1 cellular context compared by ENCODE assay signal in the genomic region with DNA sequence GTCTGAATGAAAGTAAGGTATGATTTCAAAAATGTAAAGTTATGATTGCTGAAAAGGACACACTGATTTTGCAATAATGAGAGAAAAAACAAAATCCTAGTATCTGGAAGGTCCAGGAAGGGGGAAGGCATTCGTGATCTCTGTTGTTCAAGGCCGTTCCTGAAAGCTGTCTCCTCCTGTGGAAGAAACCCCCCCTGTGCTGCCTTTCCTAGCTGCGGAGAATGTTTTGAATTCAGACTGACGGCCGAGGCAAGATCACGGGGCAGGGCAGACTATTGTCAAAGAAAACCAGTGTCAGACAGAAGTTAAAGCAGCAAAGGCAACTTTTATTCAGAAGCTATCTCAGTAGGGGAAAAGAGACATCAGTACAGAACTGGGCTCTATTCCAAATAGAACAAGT.
TF ChIP-seq lines count a peak whose summit lies in the region.

No MANE protein-coding gene starts in this region.

TF ChIP-seq in HepG2, 621 proteins besides CTCF, POLR2A, EP300 and RAD21:
- no peak for TF ChIP-seq ZBTB26 (CRISPR knock-in tag; IDR thresholded peaks at IDR 0.05; ENCODE audit: borderline replicate concordance)
- no peak for TF ChIP-seq ZNF75D (CRISPR knock-in tag; IDR thresholded peaks at IDR 0.05; ENCODE audit: borderline replicate concordance)
- TF ChIP-seq, protein P1, sequence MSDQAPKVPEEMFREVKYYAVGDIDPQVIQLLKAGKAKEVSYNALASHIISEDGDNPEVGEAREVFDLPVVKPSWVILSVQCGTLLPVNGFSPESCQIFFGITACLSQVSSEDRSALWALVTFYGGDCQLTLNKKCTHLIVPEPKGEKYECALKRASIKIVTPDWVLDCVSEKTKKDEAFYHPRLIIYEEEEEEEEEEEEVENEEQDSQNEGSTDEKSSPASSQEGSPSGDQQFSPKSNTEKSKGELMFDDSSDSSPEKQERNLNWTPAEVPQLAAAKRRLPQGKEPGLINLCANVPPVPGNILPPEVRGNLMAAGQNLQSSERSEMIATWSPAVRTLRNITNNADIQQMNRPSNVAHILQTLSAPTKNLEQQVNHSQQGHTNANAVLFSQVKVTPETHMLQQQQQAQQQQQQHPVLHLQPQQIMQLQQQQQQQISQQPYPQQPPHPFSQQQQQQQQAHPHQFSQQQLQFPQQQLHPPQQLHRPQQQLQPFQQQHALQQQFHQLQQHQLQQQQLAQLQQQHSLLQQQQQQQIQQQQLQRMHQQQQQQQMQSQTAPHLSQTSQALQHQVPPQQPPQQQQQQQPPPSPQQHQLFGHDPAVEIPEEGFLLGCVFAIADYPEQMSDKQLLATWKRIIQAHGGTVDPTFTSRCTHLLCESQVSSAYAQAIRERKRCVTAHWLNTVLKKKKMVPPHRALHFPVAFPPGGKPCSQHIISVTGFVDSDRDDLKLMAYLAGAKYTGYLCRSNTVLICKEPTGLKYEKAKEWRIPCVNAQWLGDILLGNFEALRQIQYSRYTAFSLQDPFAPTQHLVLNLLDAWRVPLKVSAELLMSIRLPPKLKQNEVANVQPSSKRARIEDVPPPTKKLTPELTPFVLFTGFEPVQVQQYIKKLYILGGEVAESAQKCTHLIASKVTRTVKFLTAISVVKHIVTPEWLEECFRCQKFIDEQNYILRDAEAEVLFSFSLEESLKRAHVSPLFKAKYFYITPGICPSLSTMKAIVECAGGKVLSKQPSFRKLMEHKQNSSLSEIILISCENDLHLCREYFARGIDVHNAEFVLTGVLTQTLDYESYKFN (CRISPR knock-in tag; conservative IDR thresholded peaks at IDR 0.05) = no peak
- TF ChIP-seq SALL1 (CRISPR knock-in tag; IDR thresholded peaks at IDR 0.05) = peak; percentile 24; the same call in 1 of the 2 replicates
- no peak for TF ChIP-seq NFIC (IDR thresholded peaks at IDR 0.05; ENCODE audit: low read length)
- no peak for TF ChIP-seq ELF1 (CRISPR knock-in tag; IDR thresholded peaks at IDR 0.05)
- no peak for TF ChIP-seq ZNF772 (CRISPR knock-in tag; IDR thresholded peaks at IDR 0.05)
- TF ChIP-seq GZF1 (CRISPR knock-in tag; IDR thresholded peaks at IDR 0.05) = no peak
- peak; percentile 51 for TF ChIP-seq BCL6 (CRISPR knock-in tag; IDR thresholded peaks at IDR 0.05)
- TF ChIP-seq, protein P2, sequence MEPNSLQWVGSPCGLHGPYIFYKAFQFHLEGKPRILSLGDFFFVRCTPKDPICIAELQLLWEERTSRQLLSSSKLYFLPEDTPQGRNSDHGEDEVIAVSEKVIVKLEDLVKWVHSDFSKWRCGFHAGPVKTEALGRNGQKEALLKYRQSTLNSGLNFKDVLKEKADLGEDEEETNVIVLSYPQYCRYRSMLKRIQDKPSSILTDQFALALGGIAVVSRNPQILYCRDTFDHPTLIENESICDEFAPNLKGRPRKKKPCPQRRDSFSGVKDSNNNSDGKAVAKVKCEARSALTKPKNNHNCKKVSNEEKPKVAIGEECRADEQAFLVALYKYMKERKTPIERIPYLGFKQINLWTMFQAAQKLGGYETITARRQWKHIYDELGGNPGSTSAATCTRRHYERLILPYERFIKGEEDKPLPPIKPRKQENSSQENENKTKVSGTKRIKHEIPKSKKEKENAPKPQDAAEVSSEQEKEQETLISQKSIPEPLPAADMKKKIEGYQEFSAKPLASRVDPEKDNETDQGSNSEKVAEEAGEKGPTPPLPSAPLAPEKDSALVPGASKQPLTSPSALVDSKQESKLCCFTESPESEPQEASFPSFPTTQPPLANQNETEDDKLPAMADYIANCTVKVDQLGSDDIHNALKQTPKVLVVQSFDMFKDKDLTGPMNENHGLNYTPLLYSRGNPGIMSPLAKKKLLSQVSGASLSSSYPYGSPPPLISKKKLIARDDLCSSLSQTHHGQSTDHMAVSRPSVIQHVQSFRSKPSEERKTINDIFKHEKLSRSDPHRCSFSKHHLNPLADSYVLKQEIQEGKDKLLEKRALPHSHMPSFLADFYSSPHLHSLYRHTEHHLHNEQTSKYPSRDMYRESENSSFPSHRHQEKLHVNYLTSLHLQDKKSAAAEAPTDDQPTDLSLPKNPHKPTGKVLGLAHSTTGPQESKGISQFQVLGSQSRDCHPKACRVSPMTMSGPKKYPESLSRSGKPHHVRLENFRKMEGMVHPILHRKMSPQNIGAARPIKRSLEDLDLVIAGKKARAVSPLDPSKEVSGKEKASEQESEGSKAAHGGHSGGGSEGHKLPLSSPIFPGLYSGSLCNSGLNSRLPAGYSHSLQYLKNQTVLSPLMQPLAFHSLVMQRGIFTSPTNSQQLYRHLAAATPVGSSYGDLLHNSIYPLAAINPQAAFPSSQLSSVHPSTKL (CRISPR knock-in tag; IDR thresholded peaks at IDR 0.05) = 0 out of 2 replicates have a peak, but pooled peaks have one; percentile 24
- TF ChIP-seq, protein P3, sequence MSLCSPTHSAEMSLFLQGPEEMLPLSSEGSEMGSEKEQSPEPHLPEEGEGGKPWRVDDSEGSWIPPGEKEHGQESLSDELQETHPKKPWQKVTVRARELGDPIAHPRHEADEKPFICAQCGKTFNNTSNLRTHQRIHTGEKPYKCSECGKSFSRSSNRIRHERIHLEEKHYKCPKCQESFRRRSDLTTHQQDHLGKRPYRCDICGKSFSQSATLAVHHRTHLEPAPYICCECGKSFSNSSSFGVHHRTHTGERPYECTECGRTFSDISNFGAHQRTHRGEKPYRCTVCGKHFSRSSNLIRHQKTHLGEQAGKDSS (CRISPR knock-in tag; IDR thresholded peaks at IDR 0.05; ENCODE audit: borderline replicate concordance, low read depth) = no peak
- no peak for TF ChIP-seq SUZ12 (IDR thresholded peaks at IDR 0.05; ENCODE audit: low read depth, low read length)
- TF ChIP-seq, protein P4, sequence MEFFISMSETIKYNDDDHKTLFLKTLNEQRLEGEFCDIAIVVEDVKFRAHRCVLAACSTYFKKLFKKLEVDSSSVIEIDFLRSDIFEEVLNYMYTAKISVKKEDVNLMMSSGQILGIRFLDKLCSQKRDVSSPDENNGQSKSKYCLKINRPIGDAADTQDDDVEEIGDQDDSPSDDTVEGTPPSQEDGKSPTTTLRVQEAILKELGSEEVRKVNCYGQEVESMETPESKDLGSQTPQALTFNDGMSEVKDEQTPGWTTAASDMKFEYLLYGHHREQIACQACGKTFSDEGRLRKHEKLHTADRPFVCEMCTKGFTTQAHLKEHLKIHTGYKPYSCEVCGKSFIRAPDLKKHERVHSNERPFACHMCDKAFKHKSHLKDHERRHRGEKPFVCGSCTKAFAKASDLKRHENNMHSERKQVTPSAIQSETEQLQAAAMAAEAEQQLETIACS (CRISPR knock-in tag; IDR thresholded peaks at IDR 0.05) = no peak
- TF ChIP-seq, protein P5, sequence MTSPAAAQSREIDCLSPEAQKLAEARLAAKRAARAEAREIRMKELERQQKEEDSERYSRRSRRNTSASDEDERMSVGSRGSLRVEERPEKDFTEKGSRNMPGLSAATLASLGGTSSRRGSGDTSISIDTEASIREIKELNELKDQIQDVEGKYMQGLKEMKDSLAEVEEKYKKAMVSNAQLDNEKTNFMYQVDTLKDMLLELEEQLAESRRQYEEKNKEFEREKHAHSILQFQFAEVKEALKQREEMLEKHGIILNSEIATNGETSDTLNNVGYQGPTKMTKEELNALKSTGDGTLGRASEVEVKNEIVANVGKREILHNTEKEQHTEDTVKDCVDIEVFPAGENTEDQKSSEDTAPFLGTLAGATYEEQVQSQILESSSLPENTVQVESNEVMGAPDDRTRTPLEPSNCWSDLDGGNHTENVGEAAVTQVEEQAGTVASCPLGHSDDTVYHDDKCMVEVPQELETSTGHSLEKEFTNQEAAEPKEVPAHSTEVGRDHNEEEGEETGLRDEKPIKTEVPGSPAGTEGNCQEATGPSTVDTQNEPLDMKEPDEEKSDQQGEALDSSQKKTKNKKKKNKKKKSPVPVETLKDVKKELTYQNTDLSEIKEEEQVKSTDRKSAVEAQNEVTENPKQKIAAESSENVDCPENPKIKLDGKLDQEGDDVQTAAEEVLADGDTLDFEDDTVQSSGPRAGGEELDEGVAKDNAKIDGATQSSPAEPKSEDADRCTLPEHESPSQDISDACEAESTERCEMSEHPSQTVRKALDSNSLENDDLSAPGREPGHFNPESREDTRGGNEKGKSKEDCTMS (CRISPR knock-in tag; conservative IDR thresholded peaks at IDR 0.05) = no peak
- no peak for TF ChIP-seq SNAPC2 (CRISPR knock-in tag; IDR thresholded peaks at IDR 0.05)
- TF ChIP-seq PCBP1 (IDR thresholded peaks at IDR 0.05; ENCODE audit: borderline replicate concordance, low read depth, low read length) = no peak
- TF ChIP-seq HOMEZ (CRISPR knock-in tag; IDR thresholded peaks at IDR 0.05; ENCODE audit: low read depth) = no peak
- TF ChIP-seq ZNF468 (CRISPR knock-in tag; IDR thresholded peaks at IDR 0.05) = no peak
- TF ChIP-seq, protein P6, sequence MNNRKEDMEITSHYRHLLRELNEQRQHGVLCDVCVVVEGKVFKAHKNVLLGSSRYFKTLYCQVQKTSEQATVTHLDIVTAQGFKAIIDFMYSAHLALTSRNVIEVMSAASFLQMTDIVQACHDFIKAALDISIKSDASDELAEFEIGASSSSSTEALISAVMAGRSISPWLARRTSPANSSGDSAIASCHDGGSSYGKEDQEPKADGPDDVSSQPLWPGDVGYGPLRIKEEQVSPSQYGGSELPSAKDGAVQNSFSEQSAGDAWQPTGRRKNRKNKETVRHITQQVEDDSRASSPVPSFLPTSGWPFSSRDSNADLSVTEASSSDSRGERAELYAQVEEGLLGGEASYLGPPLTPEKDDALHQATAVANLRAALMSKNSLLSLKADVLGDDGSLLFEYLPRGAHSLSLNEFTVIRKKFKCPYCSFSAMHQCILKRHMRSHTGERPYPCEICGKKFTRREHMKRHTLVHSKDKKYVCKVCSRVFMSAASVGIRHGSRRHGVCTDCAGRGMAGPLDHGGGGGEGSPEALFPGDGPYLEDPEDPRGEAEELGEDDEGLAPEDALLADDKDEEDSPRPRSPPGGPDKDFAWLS (CRISPR knock-in tag; IDR thresholded peaks at IDR 0.05; ENCODE audit: borderline replicate concordance) = no peak
- no peak for TF ChIP-seq ASH2L (IDR thresholded peaks at IDR 0.05; ENCODE audit: insufficient read length, low read depth, low read length)
- 0 out of 2 replicates have a peak, but pooled peaks have one; percentile 28 for TF ChIP-seq GATAD2A (CRISPR knock-in tag; IDR thresholded peaks at IDR 0.05)
- no peak for TF ChIP-seq ZSCAN30 (CRISPR knock-in tag; IDR thresholded peaks at IDR 0.05)
- no peak for TF ChIP-seq ATF4 (CRISPR knock-in tag; IDR thresholded peaks at IDR 0.05)
- no peak for TF ChIP-seq TAF1 (CRISPR knock-in tag; IDR thresholded peaks at IDR 0.05)
- TF ChIP-seq ZNF773 (CRISPR knock-in tag; IDR thresholded peaks at IDR 0.05; ENCODE audit: borderline replicate concordance) = no peak
- TF ChIP-seq MXD4 (CRISPR knock-in tag; IDR thresholded peaks at IDR 0.05) = no peak
- no peak for TF ChIP-seq ZKSCAN5 (CRISPR knock-in tag; IDR thresholded peaks at IDR 0.05)
- TF ChIP-seq ZNF776 (CRISPR knock-in tag; IDR thresholded peaks at IDR 0.05) = no peak
